ENCODE assay signal across 13 cellular contexts in genomic region chr7:100066953-100067352, GRCh38.
"Had no signal": no experiment of that assay in that cellular context is flagged by ENCODE, and none has a peak within 500 bp of the region (broad histone marks: within the 10 kb centered on the region; RNA-seq: fewer than 3 reads in every experiment).

No MANE protein-coding gene starts in this region.

- H3K4me1 ChIP-seq: thyroid gland had no signal

- H3K4me3 Mint-ChIP-seq: activated CD8-positive, alpha-beta T cell treated with anti-CD3 and anti-CD28 coated beads for 36 hours; activated naive CD4-positive, alpha-beta T cell treated with anti-CD3 and anti-CD28 coated beads for 36 hours; stimulated activated naive CD8-positive, alpha-beta T cell treated with anti-CD3 and anti-CD28 coated beads, Interleukin-15, amount 100 ng/mL, for 72 hours had no signal

- H3K27ac Mint-ChIP-seq: activated CD8-positive, alpha-beta T cell treated with anti-CD3 and anti-CD28 coated beads for 36 hours; activated naive CD4-positive, alpha-beta T cell treated with anti-CD3 and anti-CD28 coated beads for 36 hours; stimulated activated naive CD8-positive, alpha-beta T cell treated with anti-CD3 and anti-CD28 coated beads, Interleukin-15, amount 100 ng/mL, for 72 hours had no signal

- DNase-seq: activated CD4-positive, alpha-beta T cell treated with anti-CD3 and anti-CD28 coated beads for 4 hours; activated CD8-positive, alpha-beta memory T cell treated with anti-CD3 and anti-CD28 coated beads, Interleukin-2, amount 50 U/mL, for 48 hours; activated CD8-positive, alpha-beta T cell treated with anti-CD3 and anti-CD28 coated beads for 36 hours; activated naive CD4-positive, alpha-beta T cell treated with anti-CD3 and anti-CD28 coated beads for 36 hours; effector memory CD4-positive, alpha-beta T cell; gastrocnemius medialis; mesendoderm; stimulated activated CD4-positive, alpha-beta T cell treated with anti-CD3 and anti-CD28 coated beads, Interleukin-4, amount 100 ng/mL, for 24 hours; stimulated activated naive CD8-positive, alpha-beta T cell treated with anti-CD3 and anti-CD28 coated beads, Interleukin-15, amount 100 ng/mL, for 72 hours; thyroid gland; uterus; WERI-Rb-1 had no signal

- H3K27me3 ChIP-seq: gastrocnemius medialis, thyroid gland, uterus had no signal

- H3K27me3 Mint-ChIP-seq: activated CD8-positive, alpha-beta T cell treated with anti-CD3 and anti-CD28 coated beads for 36 hours; stimulated activated naive CD8-positive, alpha-beta T cell treated with anti-CD3 and anti-CD28 coated beads, Interleukin-15, amount 100 ng/mL, for 72 hours had no signal

- ATAC-seq: activated CD8-positive, alpha-beta T cell treated with anti-CD3 and anti-CD28 coated beads for 36 hours; gastrocnemius medialis; stimulated activated naive CD8-positive, alpha-beta T cell treated with anti-CD3 and anti-CD28 coated beads, Interleukin-15, amount 100 ng/mL, for 72 hours had no signal

- H3K4me3 ChIP-seq: coronary artery, gastrocnemius medialis, thyroid gland, uterus had no signal

- H3K4me1 Mint-ChIP-seq: stimulated activated naive CD8-positive, alpha-beta T cell treated with anti-CD3 and anti-CD28 coated beads, Interleukin-15, amount 100 ng/mL, for 72 hours had no signal

- H3K9me3 ChIP-seq: thyroid gland had no signal

- H3K27ac ChIP-seq: coronary artery, gastrocnemius medialis, thyroid gland, WERI-Rb-1 had no signal

- H3K36me3 ChIP-seq: uterus had no signal
